ENCODE assay signal across 18 cellular contexts in the genomic region with DNA sequence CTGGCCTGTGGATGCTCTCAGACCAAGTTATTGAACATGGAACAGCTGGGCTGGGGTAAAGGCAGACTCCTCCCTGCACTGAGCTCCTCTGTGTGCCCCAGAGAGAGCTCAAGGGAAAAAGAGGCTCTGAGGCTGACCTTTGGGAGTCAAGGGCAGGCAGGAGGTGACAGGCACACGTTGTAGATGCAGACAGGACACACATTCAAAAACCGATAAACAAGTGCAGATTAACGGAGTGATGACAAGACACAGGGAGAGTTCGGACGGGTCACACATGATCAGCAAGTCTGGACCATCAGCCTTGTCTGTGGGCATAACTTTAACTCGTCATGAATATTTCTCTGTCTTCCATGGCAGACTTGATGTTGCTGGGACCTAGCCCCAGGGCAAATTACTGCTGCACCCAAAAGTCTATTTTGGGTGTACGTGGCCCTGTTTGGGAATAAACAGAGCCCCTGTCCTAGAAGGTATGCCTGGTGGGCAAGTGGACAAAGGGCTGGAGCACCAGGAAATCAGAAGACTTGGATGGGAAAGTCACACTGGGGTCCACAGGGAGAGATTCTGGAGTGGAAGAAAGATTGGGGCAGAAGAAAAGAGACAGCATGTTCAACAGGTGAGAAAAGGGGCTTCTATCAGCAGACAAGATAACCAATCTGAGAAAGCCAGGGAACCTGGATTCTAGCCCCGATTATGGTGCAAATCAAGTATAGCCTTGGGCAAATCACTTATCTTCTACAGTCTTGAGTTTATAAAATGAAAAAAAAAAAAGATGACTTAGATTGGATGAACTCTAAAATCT.
"Had no signal": no experiment of that assay in that cellular context is flagged by ENCODE, and none has a peak within 500 bp of the region (broad histone marks: within the 10 kb centered on the region; RNA-seq: fewer than 3 reads in every experiment).

No MANE protein-coding gene starts in this region.

- H3K27me3 ChIP-seq: adrenal gland, breast epithelium, SJCRH30 had no signal

- DNase-seq: activated CD4-positive, alpha-beta T cell treated with anti-CD3 and anti-CD28 coated beads for 4 hours; activated CD8-positive, alpha-beta memory T cell treated with anti-CD3 and anti-CD28 coated beads, Interleukin-2, amount 50 U/mL, for 4 hours; activated CD8-positive, alpha-beta T cell treated with anti-CD3 and anti-CD28 coated beads for 36 hours; activated gamma-delta T cell treated with Interleukin-2 at 50 U/mL for 16 hours; activated naive CD4-positive, alpha-beta T cell treated with anti-CD3 and anti-CD28 coated beads, Interleukin-2, amount 10 ng/mL, durations not matched to agents 7 days and 5 days; activated naive CD8-positive, alpha-beta T cell treated with anti-CD3 and anti-CD28 coated beads, Interleukin-2, amount 10 ng/mL, durations not matched to agents 7 days and 5 days; activated T-cell treated with anti-CD3 and anti-CD28 coated beads, Interleukin-2, amount 50 U/mL, for 72 hours; adrenal gland; central memory CD4-positive, alpha-beta T cell; KG1; NCI-H510A; NCI-H526 treated with DMSO at 0.1 percent for 48 hours; SJCRH30; SK-N-SH; T-helper 1 cell had no signal

- H3K27ac Mint-ChIP-seq: activated CD8-positive, alpha-beta T cell treated with anti-CD3 and anti-CD28 coated beads for 36 hours; activated naive CD4-positive, alpha-beta T cell treated with anti-CD3 and anti-CD28 coated beads, Interleukin-2, amount 10 ng/mL, durations not matched to agents 7 days and 5 days; activated naive CD8-positive, alpha-beta T cell treated with anti-CD3 and anti-CD28 coated beads, Interleukin-2, amount 10 ng/mL, durations not matched to agents 7 days and 5 days; activated T-cell treated with anti-CD3 and anti-CD28 coated beads, Interleukin-2, amount 50 U/mL, for 72 hours; activated T-helper 2 cell treated with anti-CD3 and anti-CD28 coated beads, Interferon-gamma antibody, Interleukin-2, Interleukin-4, amounts not matched to agents 10 μg/mL and 5 μg/mL and 100 μg/mL, durations not matched to agents 14 hours and 24 hours and 36 hours had no signal

- H3K4me3 ChIP-seq: adrenal gland, breast epithelium, SJCRH30 had no signal

- H3K36me3 ChIP-seq: adrenal gland, breast epithelium had no signal

- ATAC-seq: activated CD8-positive, alpha-beta T cell treated with anti-CD3 and anti-CD28 coated beads for 36 hours; activated T-cell treated with anti-CD3 and anti-CD28 coated beads, Interleukin-2, amount 50 U/mL, for 72 hours had no signal

- H3K36me3 Mint-ChIP-seq: activated naive CD4-positive, alpha-beta T cell treated with anti-CD3 and anti-CD28 coated beads, Interleukin-2, amount 10 ng/mL, durations not matched to agents 7 days and 5 days; activated naive CD8-positive, alpha-beta T cell treated with anti-CD3 and anti-CD28 coated beads, Interleukin-2, amount 10 ng/mL, durations not matched to agents 7 days and 5 days had no signal

- H3K4me2 ChIP-seq: SK-N-SH had no signal

- H3K9me3 Mint-ChIP-seq: activated CD8-positive, alpha-beta T cell treated with anti-CD3 and anti-CD28 coated beads for 36 hours; activated naive CD4-positive, alpha-beta T cell treated with anti-CD3 and anti-CD28 coated beads, Interleukin-2, amount 10 ng/mL, durations not matched to agents 7 days and 5 days; activated naive CD8-positive, alpha-beta T cell treated with anti-CD3 and anti-CD28 coated beads, Interleukin-2, amount 10 ng/mL, durations not matched to agents 7 days and 5 days; activated T-cell treated with anti-CD3 and anti-CD28 coated beads, Interleukin-2, amount 50 U/mL, for 72 hours; activated T-helper 2 cell treated with anti-CD3 and anti-CD28 coated beads, Interferon-gamma antibody, Interleukin-2, Interleukin-4, amounts not matched to agents 10 μg/mL and 5 μg/mL and 100 μg/mL, durations not matched to agents 14 hours and 24 hours and 36 hours had no signal

- H3K4me3 Mint-ChIP-seq: activated CD8-positive, alpha-beta T cell treated with anti-CD3 and anti-CD28 coated beads for 36 hours; activated naive CD4-positive, alpha-beta T cell treated with anti-CD3 and anti-CD28 coated beads, Interleukin-2, amount 10 ng/mL, durations not matched to agents 7 days and 5 days; activated naive CD8-positive, alpha-beta T cell treated with anti-CD3 and anti-CD28 coated beads, Interleukin-2, amount 10 ng/mL, durations not matched to agents 7 days and 5 days; activated T-cell treated with anti-CD3 and anti-CD28 coated beads, Interleukin-2, amount 50 U/mL, for 72 hours had no signal

- H3K4me1 Mint-ChIP-seq: activated naive CD4-positive, alpha-beta T cell treated with anti-CD3 and anti-CD28 coated beads, Interleukin-2, amount 10 ng/mL, durations not matched to agents 7 days and 5 days; activated naive CD8-positive, alpha-beta T cell treated with anti-CD3 and anti-CD28 coated beads, Interleukin-2, amount 10 ng/mL, durations not matched to agents 7 days and 5 days had no signal

- H3K27ac ChIP-seq: adrenal gland, breast epithelium, SJCRH30, VCaP had no signal

- H3K9ac ChIP-seq: SK-N-SH had no signal

- H3K9me3 ChIP-seq: adrenal gland, breast epithelium, SJCRH30, SK-N-SH had no signal
